In genomic region chr5:111755942-111756353, GRCh38 we compare ENCODE assay signal across 8 cellular contexts. TPM values are rescaled to one million over a fixed set of nuclear protein-coding genes. Genes with fewer than 3 reads are reported as not detected.
A peak's percentile ranks its signal among the peaks of the same experiment; 100 is the strongest.
DNase-seq lines count a peak whose midpoint lies in the region; ATAC-seq and TF ChIP-seq lines count a peak whose summit lies in the region.

No MANE protein-coding gene starts in this region.

- peak overlapping the region; percentile 65 to 86 (median 80) for H3K4me3 ChIP-seq in BLaER1 treated with 17β-estradiol and CSF1 and Interleukin-3, amounts not matched to agents 10 nM and 100 nM
- H3K4me3 ChIP-seq in tibial artery: peak overlapping the region; percentile 62 to 68
- peak overlapping the region in 1 of 4 donors; percentile 92 for H3K4me3 ChIP-seq in Peyer's patch

- peaks cover 0 to 34% (median 19%) of the 10 kb centered on the region in 11 experiments; a peak in 19 of 22 replicates for H3K36me3 ChIP-seq in BLaER1 treated with 17β-estradiol and CSF1 and Interleukin-3, amounts not matched to agents 10 nM and 100 nM
- no peaks in the 10 kb centered on the region for H3K36me3 ChIP-seq in tibial artery
- H3K36me3 ChIP-seq in Peyer's patch: no peaks in the 10 kb centered on the region

- no peaks in the 10 kb centered on the region for H3K9me3 Mint-ChIP-seq in activated naive CD8-positive, alpha-beta T cell (ENCODE audit: low read depth)
- no peaks in the 10 kb centered on the region for H3K9me3 Mint-ChIP-seq in immature natural killer cell

- peaks cover 0 to 7% (median 4%) of the 10 kb centered on the region in 11 experiments; a peak in 8 of 22 replicates for H3K9me3 ChIP-seq in BLaER1 treated with 17β-estradiol and CSF1 and Interleukin-3, amounts not matched to agents 10 nM and 100 nM (replicated peaks in 1 of 11)
- H3K9me3 ChIP-seq in tibial artery (no peaks in the 10 kb centered on the region), Peyer's patch (no peaks in the 10 kb centered on the region)

- DNase-seq in KBM-7 (peak; percentile 65), immature natural killer cell (no peak), tibial artery (no peak), Peyer's patch (no peak)
- DNase-seq in stimulated activated CD4-positive, alpha-beta T cell treated with anti-CD3 and anti-CD28 coated beads, Interleukin-4, amount 100 ng/mL, for 24 hours: no peak

- H3K4me2 ChIP-seq in BLaER1 treated with 17β-estradiol and CSF1 and Interleukin-3, amounts not matched to agents 10 nM and 100 nM: peak overlapping the region; percentile 73 to 95 (median 91)

- H3K27me3 Mint-ChIP-seq in activated naive CD8-positive, alpha-beta T cell: no peaks in the 10 kb centered on the region
- H3K27me3 Mint-ChIP-seq in immature natural killer cell (ENCODE audit: low read depth in 3 of 3): peaks cover 2 to 10% (median 6%) of the 10 kb centered on the region in 3 donors

- H3K27me3 ChIP-seq in BLaER1 treated with 17β-estradiol and CSF1 and Interleukin-3, amounts not matched to agents 10 nM and 100 nM: no peaks in the 10 kb centered on the region
- H3K27me3 ChIP-seq in tibial artery: no peaks in the 10 kb centered on the region
- no peaks in the 10 kb centered on the region for H3K27me3 ChIP-seq in Peyer's patch

- H3K36me3 Mint-ChIP-seq in activated naive CD8-positive, alpha-beta T cell: peaks cover 2% of the 10 kb centered on the region
- no peaks in the 10 kb centered on the region for H3K36me3 Mint-ChIP-seq in immature natural killer cell

- peaks cover 26 to 51% (median 36%) of the 10 kb centered on the region in 10 experiments for H3K4me1 ChIP-seq in BLaER1 treated with 17β-estradiol and CSF1 and Interleukin-3, amounts not matched to agents 10 nM and 100 nM
- peaks cover 0 to 37% (median 11%) of the 10 kb centered on the region in 4 donors for H3K4me1 ChIP-seq in tibial artery
- no peaks in the 10 kb centered on the region for H3K4me1 ChIP-seq in Peyer's patch

- intact Hi-C loops in tibial artery (cut with DNase I; ENCODE audit: low total_unique reads): loop anchor here (10.0 kb wide), 1 partner anchor 389 kb away; no protein-coding TSS in a partner anchor

- no peak overlapping the region for H3K27ac Mint-ChIP-seq in activated naive CD8-positive, alpha-beta T cell
- H3K27ac Mint-ChIP-seq in immature natural killer cell: peak overlapping the region in 1 of 6 donors; percentile 69

- H3K9ac ChIP-seq in BLaER1 treated with 17β-estradiol and CSF1 and Interleukin-3, amounts not matched to agents 10 nM and 100 nM: peak overlapping the region; percentile 89 to 99 (median 97); a peak in 21 of 22 replicates

- H4K20me1 ChIP-seq in BLaER1 treated with 17β-estradiol and CSF1 and Interleukin-3, amounts not matched to agents 10 nM and 100 nM: no peaks in the 10 kb centered on the region

- no peak for TF ChIP-seq POLR2A in Peyer's patch (IDR thresholded peaks at IDR 0.05)

- in situ Hi-C loops in KBM-7 (cut with MboI; ENCODE audit: low pct_unique_long_range_greater_than_20kb, low sequenced_read_pairs): no loop called here

- TF ChIP-seq CTCF in tibial artery (IDR thresholded peaks at IDR 0.05) (no peak), Peyer's patch (IDR thresholded peaks at IDR 0.05) (no peak)

- peaks cover 22% of the 10 kb centered on the region for H3K4me1 Mint-ChIP-seq in activated naive CD8-positive, alpha-beta T cell (ENCODE audit: low read depth)
- peaks cover 17 to 19% of the 10 kb centered on the region in 2 donors for H3K4me1 Mint-ChIP-seq in immature natural killer cell

- H3K27ac ChIP-seq in BLaER1 treated with 17β-estradiol and CSF1 and Interleukin-3, amounts not matched to agents 10 nM and 100 nM: peak overlapping the region in 10 of 11 experiments; percentile 91 to 99 (median 98); a peak in 19 of 22 replicates
- H3K27ac ChIP-seq in tibial artery (peak overlapping the region; percentile 26 to 80), Peyer's patch (peak overlapping the region in 1 of 4 donors; percentile 93)

- no peak for ATAC-seq in GM21717 (IDR thresholded peaks at IDR 0.05; ENCODE audit: unreplicated experiment)

- peak overlapping the region; percentile 85 for H3K4me3 Mint-ChIP-seq in activated naive CD8-positive, alpha-beta T cell
- peak overlapping the region in 4 of 5 donors; percentile 8 to 93 (median 54) for H3K4me3 Mint-ChIP-seq in immature natural killer cell

RNA-seq across cellular contexts. Expression of gene NREP, which starts 1.0 kb away (rescaled TPM):
- polyA plus RNA-seq in immature natural killer cell: 10 to 100 TPM; 12.5 to 20.2 (median 17.6) TPM
- 10 to 100 TPM in 1 of 4 donors, 1 to 10 TPM in 3; 2.3 to 18.2 (median 2.8) TPM for total RNA-seq in Peyer's patch
